Comparison of ENCODE assay signal across 23 cellular contexts in genomic region chr22:35940166-35940565, GRCh38.
"Had no signal": no experiment of that assay in that cellular context is flagged by ENCODE, and none has a peak within 500 bp of the region (broad histone marks: within the 10 kb centered on the region; RNA-seq: fewer than 3 reads in every experiment).

No MANE protein-coding gene starts in this region.

- H3K9me3 ChIP-seq: neutrophil, pancreas, psoas muscle, right lobe of liver, sigmoid colon, stomach, thoracic aorta, thyroid gland, tibial nerve, upper lobe of left lung, vagina had no signal

- H3K27me3 ChIP-seq: neutrophil, pancreas, right lobe of liver, sigmoid colon, stomach, thyroid gland, tibial nerve, upper lobe of left lung, vagina had no signal

- DNase-seq: nephron progenitor cell; nucleus accumbens; pancreas; psoas muscle; right cardiac atrium; right lobe of liver; sigmoid colon; small intestine; stimulated activated CD4-positive, alpha-beta T cell treated with anti-CD3 and anti-CD28 coated beads, Interleukin-15, amount 100 ng/mL, for 24 hours; stimulated activated CD4-positive, alpha-beta T cell treated with anti-CD3 and anti-CD28 coated beads, Interleukin-2, amount 100 ng/mL, for 24 hours; stimulated activated CD4-positive, alpha-beta T cell treated with anti-CD3 and anti-CD28 coated beads, Interleukin-2, amount 100 ng/mL, for 48 hours; stimulated activated CD4-positive, alpha-beta T cell treated with anti-CD3 and anti-CD28 coated beads, Interleukin-4, amount 100 ng/mL, for 24 hours; stimulated activated naive B cell treated with anti-CD40 and anti-IgM and Interleukin-4, amounts not matched to agents 10 μg/mL and 1 μg/mL and 100 μg/mL, for 72 hours; stimulated activated naive CD4-positive, alpha-beta T cell treated with Interleukin-2 at 50 U/mL for 16 hours; stomach; thyroid gland; trophoblast cell; upper lobe of left lung had no signal

- H3K36me3 ChIP-seq: neutrophil, pancreas, right lobe of liver, sigmoid colon, thoracic aorta, tibial nerve, upper lobe of left lung, vagina had no signal

- FAIRE-seq: pancreas, small intestine, urothelium cell line had no signal

- H3K27ac ChIP-seq: neutrophil, pancreas, psoas muscle, right lobe of liver, sigmoid colon, stomach, thoracic aorta, thyroid gland, tibial nerve, upper lobe of left lung, vagina had no signal

- H3K4me3 ChIP-seq: pancreas, psoas muscle, right lobe of liver, sigmoid colon, stomach, thoracic aorta, thyroid gland, tibial nerve, upper lobe of left lung, vagina had no signal

- H3K4me1 ChIP-seq: pancreas, psoas muscle, thyroid gland, upper lobe of left lung, vagina had no signal
